ENCODE assay signal across 1 cellular context in genomic region chr10:122980209-122981065, GRCh38.
TF ChIP-seq lines count a peak whose summit lies in the region.

TSS of gene PSTK (plus strand) at chr10:122980401. CDS start at chr10:122980480, 79 bp downstream.

TF ChIP-seq in SK-N-SH treated with all-trans-retinoic acid at 6 μM for 48 hours, 23 proteins besides CTCF, POLR2A, EP300 and RAD21 (continued from another document):
- TF ChIP-seq PATZ1 (CRISPR knock-in tag; IDR thresholded peaks at IDR 0.05; ENCODE audit: borderline replicate concordance) (no peak), SNAI2 (CRISPR knock-in tag; IDR thresholded peaks at IDR 0.05) (peak; percentile 38; the same call in 1 of the 2 replicates), ESRRG (CRISPR knock-in tag; IDR thresholded peaks at IDR 0.05) (no peak), OSR1 (CRISPR knock-in tag; IDR thresholded peaks at IDR 0.05) (no peak), CSDC2 (CRISPR knock-in tag; IDR thresholded peaks at IDR 0.05) (peak; percentile 85; the same call in 1 of the 2 replicates)
